In the genomic region with DNA sequence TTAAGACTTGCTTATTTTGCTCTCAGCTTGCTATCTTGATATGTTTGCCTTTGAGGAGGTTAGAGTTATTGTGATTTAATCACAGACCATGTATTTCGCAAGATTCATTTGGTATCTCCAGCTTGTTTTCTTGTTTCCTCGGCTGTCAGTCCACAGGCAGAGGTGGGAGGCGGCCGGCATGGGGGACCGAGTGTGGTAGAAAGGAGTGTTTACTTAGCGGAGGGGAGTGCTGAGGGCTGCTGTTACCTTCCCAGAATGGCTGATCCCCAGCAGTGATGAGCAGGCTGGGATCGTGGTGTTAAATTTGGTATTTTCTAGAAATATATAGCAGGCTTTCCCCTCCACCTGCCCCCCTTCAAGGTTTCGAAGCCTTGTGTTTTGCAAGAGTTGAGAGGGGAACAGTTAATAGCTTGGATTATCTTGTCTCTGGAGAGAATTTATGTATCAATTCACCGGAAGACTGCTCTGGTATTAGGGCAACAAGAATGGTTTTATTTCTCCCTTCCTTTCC, we compare ENCODE assay signal across 8 cellular contexts.
DNase-seq lines count a peak whose midpoint lies in the region; FAIRE-seq and TF ChIP-seq lines count a peak whose summit lies in the region.

No MANE protein-coding gene starts in this region.

- FAIRE-seq in kidney (lab: Jason Lieb, UNC): no peak
- FAIRE-seq in small intestine (lab: Jason Lieb, UNC): no peak
- no peak for FAIRE-seq in GM19239 (lab: Jason Lieb, UNC)

- H3K9me3 ChIP-seq in Caco-2: no peaks in the 10 kb centered on the region
- no peaks in the 10 kb centered on the region for H3K9me3 ChIP-seq in colonic mucosa
- H3K9me3 ChIP-seq in kidney (ENCODE audit: control insufficient read depth in 1 of 2, low read length in 2 of 2): no peaks in the 10 kb centered on the region
- H3K9me3 ChIP-seq in small intestine (ENCODE audit: control insufficient read depth, low read depth): no peaks in the 10 kb centered on the region

- peak overlapping the region; percentile 1 to 41 for H3K9ac ChIP-seq in colonic mucosa (ENCODE audit: low read depth in 2 of 2, low read length in 2 of 2)
- no peak overlapping the region for H3K9ac ChIP-seq in kidney (ENCODE audit: low read length in 2 of 2)

- BruUV-seq in Caco-2 (replicated peaks; lab: Mats Ljungman, UMichigan): no TSS peak

- intact Hi-C loops in Caco-2 (cut with micrococcal nuclease; ENCODE audit: unreplicated experiment) (no loop called here), colonic mucosa (cut with DNase I) (no loop called here), kidney (cut with DNase I) (no loop called here)

- H3K9me3 Mint-ChIP-seq in Caco-2 (ENCODE audit: unreplicated experiment): no peaks in the 10 kb centered on the region
- H3K9me3 Mint-ChIP-seq in nephron: no peaks in the 10 kb centered on the region

- H3K27me3 ChIP-seq in Caco-2 (replicated peaks; ENCODE audit: control insufficient read depth, insufficient read depth, low read length) (no peaks in the 10 kb centered on the region), colonic mucosa (no peaks in the 10 kb centered on the region), small intestine (ENCODE audit: control insufficient read depth in 2 of 2, insufficient read depth in 2 of 2, low read length in 2 of 2) (no peaks in the 10 kb centered on the region)

- H3K4me3 Mint-ChIP-seq in Caco-2 (ENCODE audit: unreplicated experiment) (peak overlapping the region; percentile 68), nephron (peak overlapping the region; percentile 64 to 72 (median 70))

- POLR2A ChIA-PET in Caco-2 (lab: Charles Lee): no interaction called here

- no peak for TF ChIP-seq CTCF in Caco-2 (IDR thresholded peaks at IDR 0.05; ENCODE audit: insufficient read depth in 1 of 2, low read depth in 1 of 2, low read length in 1 of 2, severe bottlenecking in 1 of 2, unreplicated experiment in 1 of 2)
- no peak for TF ChIP-seq CTCF in colonic mucosa (IDR thresholded peaks at IDR 0.05)
- no peak for TF ChIP-seq CTCF in nephron (IDR thresholded peaks at IDR 0.05; ENCODE audit: unreplicated experiment in 3 of 3)
- no peak for TF ChIP-seq CTCF in kidney (IDR thresholded peaks at IDR 0.05; ENCODE audit: borderline replicate concordance, extremely low read depth, insufficient read depth)

- H3K4me1 ChIP-seq in Caco-2 (peaks cover 30% of the 10 kb centered on the region), colonic mucosa (peaks cover 13% of the 10 kb centered on the region), kidney (ENCODE audit: control insufficient read depth in 1 of 2, insufficient read depth in 1 of 2, low read depth in 1 of 2, low read length in 2 of 2) (peaks cover 15 to 20% of the 10 kb centered on the region in 2 donors), small intestine (ENCODE audit: control insufficient read depth in 2 of 2, insufficient read depth in 1 of 2, low read depth in 1 of 2, low read length in 1 of 2) (peaks cover 13 to 15% of the 10 kb centered on the region in 2 donors)

- no peaks in the 10 kb centered on the region for H3K36me3 ChIP-seq in Caco-2 (ENCODE audit: control insufficient read depth, insufficient read depth, low read length)
- no peaks in the 10 kb centered on the region for H3K36me3 ChIP-seq in colonic mucosa
- H3K36me3 ChIP-seq in kidney (ENCODE audit: control insufficient read depth in 1 of 2, insufficient read depth in 2 of 2, low read length in 2 of 2): no peaks in the 10 kb centered on the region
- H3K36me3 ChIP-seq in small intestine (ENCODE audit: control insufficient read depth in 2 of 2, insufficient read depth in 2 of 2, low read length in 2 of 2): no peaks in the 10 kb centered on the region

- H3K4me3 ChIP-seq in Caco-2 (ENCODE audit: low read depth, low read length) (no peak overlapping the region), colonic mucosa (no peak overlapping the region), kidney (ENCODE audit: low read length in 2 of 2) (no peak overlapping the region), small intestine (ENCODE audit: low read depth in 1 of 2, low read length in 2 of 2) (no peak overlapping the region)

- H3K27ac ChIP-seq in colonic mucosa: peak overlapping the region; percentile 23
- no peak overlapping the region for H3K27ac ChIP-seq in kidney (ENCODE audit: low read depth in 2 of 2, low read length in 2 of 2)
- peak overlapping the region in 1 of 2 donors; percentile 17 for H3K27ac ChIP-seq in small intestine (ENCODE audit: low read depth in 1 of 2, low read length in 1 of 2)

- H3K4me1 Mint-ChIP-seq in Caco-2 (ENCODE audit: low read depth, unreplicated experiment): peaks cover 33% of the 10 kb centered on the region
- peaks cover 80% of the 10 kb centered on the region for H3K4me1 Mint-ChIP-seq in nephron

- CTCF ChIA-PET in Caco-2 (lab: Charles Lee): interaction anchor here (0.8 to 1.2 kb wide), 3 partner anchors 8 to 82 kb away, joined by 3 to 4 read pairs (median 4); no protein-coding TSS in a partner anchor

- peaks cover 6% of the 10 kb centered on the region for H3K36me3 Mint-ChIP-seq in Caco-2 (ENCODE audit: insufficient read depth, unreplicated experiment)
- H3K36me3 Mint-ChIP-seq in nephron (ENCODE audit: low read depth): no peaks in the 10 kb centered on the region

- WGBS in small intestine, 3 donors: 12 to 39% (median 38%) methylated on average over 9 of the region's 9 CpGs

- no peaks in the 10 kb centered on the region for H3K27me3 Mint-ChIP-seq in Caco-2 (ENCODE audit: insufficient read depth, unreplicated experiment)
- no peaks in the 10 kb centered on the region for H3K27me3 Mint-ChIP-seq in nephron (ENCODE audit: low read depth)

- DNase-seq in Caco-2 (peak; percentile 46 to 51), NCI-H226 (peak; percentile 85), colonic mucosa (peak; percentile 41), kidney (no peak), small intestine (no peak), GM19239 (ENCODE audit: insufficient read length, low spot score) (no peak), HUDEP-2 (lab: John Stamatoyannopoulos, UW; ENCODE audit: unreplicated experiment in 76 of 76) (no peak)

- peak overlapping the region; percentile 80 for H3K27ac Mint-ChIP-seq in Caco-2 (ENCODE audit: unreplicated experiment)
- peak overlapping the region; percentile 93 to 96 (median 95) for H3K27ac Mint-ChIP-seq in nephron

Comparison
In these comparisons a context has a peak if more than half of its experiments do, and no peak if none do; other contexts are left out.
1. DNase-seq: peak in Caco-2 (2 of 2), NCI-H226 (single experiment) and colonic mucosa (single experiment); none in kidney (single experiment), small intestine (single experiment), GM19239 (single experiment) and HUDEP-2 (0 of 76).
2. H3K9ac ChIP-seq: peak in colonic mucosa (2 of 2); none in kidney (0 of 2).